Comparison of ENCODE assay signal across 26 cellular contexts in the genomic region with DNA sequence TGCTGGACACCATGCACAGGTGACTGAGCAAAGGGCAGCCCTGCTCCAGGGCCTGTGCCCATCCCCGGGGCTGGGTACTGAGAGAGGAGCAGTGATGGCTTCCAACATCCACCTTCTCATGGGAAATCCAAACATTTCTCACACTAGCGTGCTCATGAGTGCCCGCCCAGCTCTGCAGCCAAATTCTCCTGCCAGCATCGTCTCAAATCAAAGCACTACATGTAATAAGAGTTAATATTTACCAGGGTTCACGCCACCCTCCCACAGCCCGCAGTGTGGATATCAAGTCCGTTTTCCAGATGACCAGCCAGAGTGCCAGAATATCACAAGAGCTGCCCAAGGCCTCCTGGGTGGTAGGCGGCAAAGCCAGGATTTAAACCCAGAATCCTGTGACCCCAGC. TPM values are rescaled to one million over a fixed set of nuclear protein-coding genes. Genes with fewer than 3 reads are reported as not detected.
DNase-seq lines count a peak whose midpoint lies in the region; ATAC-seq, FAIRE-seq and TF ChIP-seq lines count a peak whose summit lies in the region.
"Had no signal": no experiment of that assay in that cellular context is flagged by ENCODE, and none has a peak within 500 bp of the region (broad histone marks: within the 10 kb centered on the region; RNA-seq: fewer than 3 reads in every experiment).

No MANE protein-coding gene starts in this region.

- no peak for FAIRE-seq in HepG2 (lab: Jason Lieb, UNC)
- FAIRE-seq: A204.1, H54, keratinocyte had no signal

- H3K27me3 ChIP-seq in liver (ENCODE audit: control insufficient read depth in 4 of 4, insufficient read depth in 4 of 4, low read length in 3 of 4) (no peaks in the 10 kb centered on the region), HepG2 (ENCODE audit: control insufficient read depth in 1 of 2, insufficient read depth in 2 of 2, low read length in 2 of 2) (peaks cover 0 to 1% of the 10 kb centered on the region in 2 experiments; a peak in 1 of 5 replicates), ovary (no peaks in the 10 kb centered on the region), WERI-Rb-1 (ENCODE audit: insufficient read depth, low read depth, severe bottlenecking) (peaks cover 20% of the 10 kb centered on the region)
- H3K27me3 ChIP-seq: esophagus squamous epithelium, foreskin keratinocyte, heart right ventricle had no signal

- CTCF ChIA-PET in HepG2 (lab: Yijun Ruan, JAX; ENCODE audit: low intra/inter-chr PET ratio, low total read pairs): no interaction called here

- no peak overlapping the region for H3K4me3 ChIP-seq in liver (ENCODE audit: low read depth in 1 of 3, low read length in 3 of 3)
- no peak overlapping the region for H3K4me3 ChIP-seq in HepG2 (replicated peaks in 1 of 3; ENCODE audit: insufficient read depth in 1 of 3, low read depth in 2 of 3, low read length in 3 of 3)
- H3K4me3 ChIP-seq in ovary: no peak overlapping the region
- H3K4me3 ChIP-seq in WERI-Rb-1 (ENCODE audit: low read depth, low read length): no peak overlapping the region
- H3K4me3 ChIP-seq: esophagus squamous epithelium, heart right ventricle, psoas muscle had no signal

- H3K4me2 ChIP-seq in HepG2 (ENCODE audit: low read depth, low read length): no peak overlapping the region

- intact Hi-C loops in HepG2 (cut with micrococcal nuclease; ENCODE audit: unreplicated experiment) (no loop called here), ovary (cut with DNase I) (no loop called here)

- no peak for TF ChIP-seq POLR2A in HepG2 (IDR thresholded peaks at IDR 0.05; ENCODE audit: insufficient read depth in 1 of 2, low read depth in 2 of 2, low read length in 2 of 2)
- no peak for TF ChIP-seq POLR2A in ovary (IDR thresholded peaks at IDR 0.05)

- no peak for TF ChIP-seq EP300 in HepG2 (IDR thresholded peaks at IDR 0.05; ENCODE audit: low read depth in 2 of 2, low read length in 2 of 2)
- TF ChIP-seq EP300 in HepG2 (CRISPR knock-in tag; IDR thresholded peaks at IDR 0.05; ENCODE audit: borderline replicate concordance): no peak
- TF ChIP-seq EP300 in ovary (IDR thresholded peaks at IDR 0.05): no peak

- DNase-seq in HepG2 (ENCODE audit: low spot score): no peak
- DNase-seq in kidney glomerular epithelial cell (lab: John Stamatoyannopoulos, UW): peak; percentile 68
- peak in 3 of 5 donors; percentile 2 to 11 (median 6) for DNase-seq in ovary
- no peak for DNase-seq in WERI-Rb-1
- DNase-seq in AML-193 (lab: John Stamatoyannopoulos, UW): no peak
- DNase-seq in activated effector memory CD4-positive, alpha-beta T cell treated with anti-CD3 and anti-CD28 coated beads, Interleukin-2, amount 50 U/mL, for 16 hours: no peak
- no peak for DNase-seq in H4 (ENCODE audit: low spot score)
- DNase-seq: activated CD4-positive, alpha-beta T cell treated with anti-CD3 and anti-CD28 coated beads, Interleukin-2, amount 10 ng/mL, durations not matched to agents 24 days and 14 days; activated naive CD4-positive, alpha-beta T cell; CD4-positive, alpha-beta T cell; dermis blood vessel endothelial cell; esophagus squamous epithelium; foreskin keratinocyte; heart right ventricle; KG1; NCI-H1092 treated with DMSO at 0.1 percent for 48 hours; NCI-H187 treated with DMSO at 0.1 percent for 48 hours; NCI-H2171; NCI-H82; psoas muscle had no signal

- H3K79me2 ChIP-seq in HepG2 (ENCODE audit: insufficient read depth, low read length): no peaks in the 10 kb centered on the region

- POLR2A ChIA-PET in HepG2 (lab: Yijun Ruan, JAX): no interaction called here

- H3K36me3 ChIP-seq in liver (ENCODE audit: control insufficient read depth in 4 of 4, insufficient read depth in 3 of 4, low read depth in 1 of 4, low read length in 3 of 4) (peaks cover 0 to 18% (median 11%) of the 10 kb centered on the region in 4 donors), HepG2 (replicated peaks in 1 of 2; ENCODE audit: control insufficient read depth in 1 of 2, insufficient read depth in 2 of 2, low read length in 2 of 2) (no peaks in the 10 kb centered on the region), ovary (no peaks in the 10 kb centered on the region), WERI-Rb-1 (no peaks in the 10 kb centered on the region)

- WGBS in liver: 22% methylated on average over 8 of the region's 8 CpGs
- 9% methylated on average over 4 of the region's 8 CpGs for WGBS in HepG2 (ENCODE audit: low lambda C conversion rate)
- 89 to 91% (median 89%) methylated on average over 8 of the region's 8 CpGs for WGBS in ovary, 3 donors

- BruUV-seq in HepG2 (replicated peaks; lab: Mats Ljungman, UMichigan): no TSS peak

- no peaks in the 10 kb centered on the region for H4K20me1 ChIP-seq in HepG2 (ENCODE audit: insufficient read depth, low read length)

- no peak; the same call in 2 of the 3 replicates for ATAC-seq in HepG2
- ATAC-seq: foreskin keratinocyte; heart right ventricle; psoas muscle; stimulated activated memory B cell treated with anti-CD40 and anti-IgM and Interleukin-4, amounts not matched to agents 10 μg/mL and 1 μg/mL and 100 μg/mL, for 72 hours; WTC11 had no signal

- H3K27ac ChIP-seq in liver (ENCODE audit: low read depth in 1 of 2, low read length in 2 of 2): peak overlapping the region; percentile 59 to 65
- H3K27ac ChIP-seq in HepG2 (ENCODE audit: extremely low read length, insufficient read depth, low read length): no peak overlapping the region
- no peak overlapping the region for H3K27ac ChIP-seq in ovary
- H3K27ac ChIP-seq in WERI-Rb-1: no peak overlapping the region
- H3K27ac ChIP-seq: esophagus squamous epithelium, foreskin keratinocyte, heart right ventricle, psoas muscle had no signal

- in situ Hi-C loops in HepG2 (cut with HindIII; ENCODE audit: extremely low pct_ligation_motif_present, low pct_unique_long_range_greater_than_20kb): no loop called here

- H3K9me3 ChIP-seq in liver (ENCODE audit: control insufficient read depth in 4 of 4, low read length in 3 of 4) (no peaks in the 10 kb centered on the region), HepG2 (ENCODE audit: low read length) (no peaks in the 10 kb centered on the region), ovary (no peaks in the 10 kb centered on the region), WERI-Rb-1 (ENCODE audit: severe bottlenecking) (no peaks in the 10 kb centered on the region)
- H3K9me3 ChIP-seq: esophagus squamous epithelium, heart right ventricle, psoas muscle had no signal

- TF ChIP-seq CTCF in liver (IDR thresholded peaks at IDR 0.05; ENCODE audit: low read depth, low read length, missing input control) (no peak), HepG2 (CRISPR knock-in tag; IDR thresholded peaks at IDR 0.05) (no peak), ovary (IDR thresholded peaks at IDR 0.05) (no peak), WERI-Rb-1 (IDR thresholded peaks at IDR 0.05; ENCODE audit: low read depth, low read length) (no peak)

- no peak overlapping the region for H2AFZ ChIP-seq in HepG2 (ENCODE audit: low read length)

- H3K4me1 ChIP-seq in liver (ENCODE audit: control insufficient read depth in 4 of 4, insufficient read depth in 4 of 4, low read length in 3 of 4) (peaks cover 13 to 37% (median 25%) of the 10 kb centered on the region in 4 donors), HepG2 (ENCODE audit: insufficient read depth, low read length) (peaks cover 6% of the 10 kb centered on the region), ovary (ENCODE audit: insufficient read depth) (no peaks in the 10 kb centered on the region)
- H3K4me1 ChIP-seq: foreskin keratinocyte, psoas muscle had no signal

- peak; percentile 56 to 60 for TF ChIP-seq RAD21 in liver (IDR thresholded peaks at IDR 0.05)
- TF ChIP-seq RAD21 in HepG2 (CRISPR knock-in tag; IDR thresholded peaks at IDR 0.05): no peak

- no peak overlapping the region for H3K9ac ChIP-seq in liver (ENCODE audit: low read depth in 1 of 2, low read length in 2 of 2)
- H3K9ac ChIP-seq in HepG2 (ENCODE audit: insufficient read depth, low read depth, low read length): no peak overlapping the region

TF ChIP-seq in liver, 16 proteins besides CTCF, POLR2A, EP300 and RAD21 (continues in another document):
- peak; percentile 39 to 89 for TF ChIP-seq JUND (IDR thresholded peaks at IDR 0.05)

TF ChIP-seq in HepG2, 621 proteins besides CTCF, POLR2A, EP300 and RAD21 (continues in another document):
- TF ChIP-seq ZNF768 (CRISPR knock-in tag; IDR thresholded peaks at IDR 0.05): no peak
- no peak for TF ChIP-seq SYNCRIP (IDR thresholded peaks at IDR 0.05; ENCODE audit: insufficient read depth, low read depth, low read length)
- TF ChIP-seq BORCS8-MEF2B (CRISPR knock-in tag; IDR thresholded peaks at IDR 0.05): no peak
- no peak for TF ChIP-seq ZNF672 (CRISPR knock-in tag; IDR thresholded peaks at IDR 0.05)
- no peak for TF ChIP-seq ETV6 (CRISPR knock-in tag; conservative IDR thresholded peaks at IDR 0.05)

RNA-seq across cellular contexts. Expression of a gene that starts 12.1 kb away (rescaled TPM):
- total RNA-seq in liver: 1 to 10 TPM; 6.6 to 9.2 TPM
- polyA plus RNA-seq in liver: 10 to 100 TPM in 1 of 2 donors, 1 to 10 TPM in 1; 9.6 to 10.7 TPM
- total RNA-seq in HepG2 (2016; rRNA removed; fragmentation: Illumina TruSeq; extraction: Trizol): 0.53 and 0.66 TPM in 2 replicates
- total RNA-seq in HepG2 (2016; cell fraction: cytosol; rRNA removed; fragmentation: Illumina TruSeq; extraction: Trizol; ENCODE audit: low read depth): 0.30 TPM in 1 of 2 replicates, not detected in the other
- total RNA-seq in HepG2 (2016; cell fraction: insoluble cytoplasmic fraction; rRNA removed; fragmentation: Illumina TruSeq; extraction: Trizol): 0.49 and 0.67 TPM in 2 replicates
- 0.43 and 0.55 TPM in 2 replicates for total RNA-seq in HepG2 (2016; cell fraction: membrane; rRNA removed; fragmentation: Illumina TruSeq; extraction: Trizol)
- 0.37 TPM in 1 of 2 replicates, not detected in the other for total RNA-seq in HepG2 (2016; cell fraction: nucleus; rRNA removed; fragmentation: Illumina TruSeq; extraction: Trizol)
- polyA plus RNA-seq in HepG2 (2011; rRNA removed): 0.77 and 0.85 TPM in 2 replicates
- 0.39 and 0.58 TPM in 2 replicates for polyA plus RNA-seq in HepG2 (2011; cell fraction: cytosol; rRNA removed)
- polyA plus RNA-seq in HepG2 (2011; cell fraction: nucleus; rRNA removed): 0.48 and 0.50 TPM in 2 replicates
- polyA plus RNA-seq in HepG2 (2012): 0.27 TPM in 1 of 2 replicates, not detected in the other
- polyA plus RNA-seq in HepG2 (2016; cell fraction: cytosol; fragmentation: Illumina TruSeq; extraction: Trizol; ENCODE audit: low read depth): 0.33 and 0.44 TPM in 2 replicates
- polyA plus RNA-seq in HepG2 (2016; cell fraction: insoluble cytoplasmic fraction; fragmentation: Illumina TruSeq; extraction: Trizol; ENCODE audit: low read depth): 0.43 and 0.53 TPM in 2 replicates
- 0.45 and 0.56 TPM in 2 replicates for polyA plus RNA-seq in HepG2 (2016; cell fraction: membrane; fragmentation: Illumina TruSeq; extraction: Trizol; ENCODE audit: low read depth)
- polyA plus RNA-seq in HepG2 (2016; cell fraction: nucleus; fragmentation: Illumina TruSeq; extraction: Trizol; ENCODE audit: insufficient read depth, low read depth): 0.68 and 0.77 TPM in 2 replicates
- polyA minus RNA-seq in HepG2 (2011; rRNA and poly(A)+ RNA removed; ENCODE audit: low replicate concordance): 1.1 and 4.7 TPM in 2 replicates
- polyA minus RNA-seq in HepG2 (2011; cell fraction: cytosol; rRNA and poly(A)+ RNA removed): not detected in 2 replicates
- polyA minus RNA-seq in HepG2 (2011; cell fraction: nucleus; rRNA and poly(A)+ RNA removed): not detected in 2 replicates
- 10 to 100 TPM in 1 of 7 donors, 1 to 10 TPM in 6; 2.7 to 15.2 (median 6.2) TPM for total RNA-seq in ovary
- polyA plus RNA-seq in ovary: 10 to 100 TPM in 1 of 2 donors, 1 to 10 TPM in 1; 6.3 to 10.0 TPM
- total RNA-seq in H4 (2014; rRNA removed; shearing (Covaris generic)): 14.4 and 18.6 TPM in 2 replicates

Comparison
In these comparisons a context has a peak if more than half of its experiments do, and no peak if none do; other contexts are left out.
1. H3K27ac ChIP-seq: peak in liver (2 of 2); none in HepG2 (single experiment), ovary (0 of 2) and WERI-Rb-1 (single experiment).
2. DNase-seq: peak in kidney glomerular epithelial cell (single experiment) and ovary (3 of 5); none in HepG2 (single experiment), WERI-Rb-1 (single experiment), AML-193 (0 of 2), activated effector memory CD4-positive, alpha-beta T cell treated with anti-CD3 and anti-CD28 coated beads, Interleukin-2, amount 50 U/mL, for 16 hours (single experiment) and H4 (single experiment).